Comparison of ENCODE assay signal across 8 cellular contexts in the genomic region with DNA sequence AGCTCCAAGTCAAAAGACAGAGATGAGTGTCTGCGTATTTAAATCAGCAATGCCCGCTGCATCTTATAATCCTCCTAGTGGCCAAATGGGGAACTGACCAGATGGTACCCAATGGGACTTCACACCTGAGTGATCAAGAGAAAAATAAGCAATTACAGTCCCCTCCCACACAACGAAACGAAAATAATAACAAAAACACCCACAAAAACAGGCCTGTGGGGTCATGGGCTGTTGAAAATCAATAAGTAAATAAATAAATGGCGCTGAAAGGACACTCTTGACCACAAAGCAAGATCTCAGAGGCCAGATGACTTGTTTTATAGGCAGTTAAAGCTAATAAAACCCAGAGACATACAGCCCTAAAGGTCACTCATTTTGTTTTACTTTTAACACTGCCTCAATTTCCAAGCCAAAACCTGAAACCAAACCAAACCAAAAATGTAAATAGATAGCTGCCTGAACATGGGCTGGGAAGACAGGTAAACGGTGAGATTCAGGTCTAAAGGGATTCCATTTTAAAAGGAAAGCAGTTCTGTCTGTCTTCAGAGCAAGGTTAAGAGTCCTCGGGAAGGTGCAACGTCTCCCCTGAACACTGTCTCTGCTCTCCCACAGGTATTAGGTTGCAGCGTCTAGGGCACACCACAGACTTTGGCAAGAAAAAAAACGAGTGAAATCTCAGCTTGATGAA. TPM values are rescaled to one million over a fixed set of nuclear protein-coding genes. Genes with fewer than 3 reads are reported as not detected.
DNase-seq lines count a peak whose midpoint lies in the region; ATAC-seq lines count a peak whose summit lies in the region.

No MANE protein-coding gene starts in this region.

- peaks cover 14% of the 10 kb centered on the region for H3K36me3 Mint-ChIP-seq in activated CD8-positive, alpha-beta T cell treated with anti-CD3 and anti-CD28 coated beads, Interleukin-2, amount 10 ng/mL, durations not matched to agents 7 days and 5 days (ENCODE audit: low read depth)
- peaks cover 13% of the 10 kb centered on the region for H3K36me3 Mint-ChIP-seq in memory B cell

- CTCF ChIA-PET in activated CD8-positive, alpha-beta T cell treated with anti-CD3 and anti-CD28 coated beads, Interleukin-2, amount 10 ng/mL, durations not matched to agents 7 days and 5 days (lab: Charles Lee): interaction anchor here (0.6 to 5.3 kb wide), 43 partner anchors 11 to 470 kb away, joined by 3 to 80 read pairs (median 5); partner anchors contain the start of genes AP1G1, ATXN1L, DHODH and IST1

- peaks cover 21% of the 10 kb centered on the region for H3K27me3 Mint-ChIP-seq in activated CD8-positive, alpha-beta T cell treated with anti-CD3 and anti-CD28 coated beads, Interleukin-2, amount 10 ng/mL, durations not matched to agents 7 days and 5 days (ENCODE audit: low read depth)
- no peaks in the 10 kb centered on the region for H3K27me3 Mint-ChIP-seq in memory B cell

- peak overlapping the region; percentile 47 for H3K27ac Mint-ChIP-seq in activated CD8-positive, alpha-beta T cell treated with anti-CD3 and anti-CD28 coated beads, Interleukin-2, amount 10 ng/mL, durations not matched to agents 7 days and 5 days
- peak overlapping the region; percentile 96 for H3K27ac Mint-ChIP-seq in memory B cell

- no peak overlapping the region for H2AFZ ChIP-seq in ACC112 (ENCODE audit: low read length, unreplicated experiment)

- POLR2A ChIA-PET in activated CD8-positive, alpha-beta T cell treated with anti-CD3 and anti-CD28 coated beads, Interleukin-2, amount 10 ng/mL, durations not matched to agents 7 days and 5 days (lab: Charles Lee): interaction anchor here (0.5 to 4.4 kb wide), 11 partner anchors 10 to 206 kb away, joined by 3 to 42 read pairs (median 5); partner anchors contain the start of genes AP1G1, ATXN1L and IST1

- peaks cover 3% of the 10 kb centered on the region; the same call in 1 of the 2 replicates for H3K36me3 ChIP-seq in ACC112 (ENCODE audit: insufficient read depth, low read length)

- peaks cover 48% of the 10 kb centered on the region for H3K4me1 Mint-ChIP-seq in activated CD8-positive, alpha-beta T cell treated with anti-CD3 and anti-CD28 coated beads, Interleukin-2, amount 10 ng/mL, durations not matched to agents 7 days and 5 days (ENCODE audit: low read depth)
- H3K4me1 Mint-ChIP-seq in memory B cell: peaks cover 34% of the 10 kb centered on the region

- H3K4me3 Mint-ChIP-seq in activated CD8-positive, alpha-beta T cell treated with anti-CD3 and anti-CD28 coated beads, Interleukin-2, amount 10 ng/mL, durations not matched to agents 7 days and 5 days: peak overlapping the region; percentile 74
- peak overlapping the region; percentile 92 for H3K4me3 Mint-ChIP-seq in memory B cell

- DNase-seq in NCI-H748 treated with DMSO at 0.1 percent for 48 hours (lab: John Stamatoyannopoulos, UW) (peak; percentile 64), memory B cell (ENCODE audit: low spot score in 2 of 2) (peak; percentile 81 to 93)
- DNase-seq in activated CD8-positive, alpha-beta T cell treated with anti-CD3 and anti-CD28 coated beads, Interleukin-2, amount 10 ng/mL, durations not matched to agents 7 days and 5 days: peak; percentile 90
- peak; percentile 57 for DNase-seq in effector CD8-positive, alpha-beta T cell (lab: John Stamatoyannopoulos, UW)
- peak; percentile 65 for DNase-seq in stimulated activated CD8-positive, alpha-beta memory T cell treated with anti-CD3 and anti-CD28 coated beads, Interleukin-15, amount 100 ng/mL, for 1 hour (ENCODE audit: low read depth)

- H3K27ac ChIP-seq in ACC112 (ENCODE audit: low read depth, low read length): no peak overlapping the region

- ATAC-seq in GM18517 (IDR thresholded peaks at IDR 0.05; ENCODE audit: unreplicated experiment): peak; percentile 59
- ATAC-seq in HG03342 (IDR thresholded peaks at IDR 0.05; ENCODE audit: unreplicated experiment): peak; percentile 43
- peak; percentile 49 for ATAC-seq in activated CD8-positive, alpha-beta T cell treated with anti-CD3 and anti-CD28 coated beads, Interleukin-2, amount 10 ng/mL, durations not matched to agents 7 days and 5 days
- peak; percentile 53 for ATAC-seq in memory B cell (ENCODE audit: low read depth)

- no peaks in the 10 kb centered on the region for H3K9me3 Mint-ChIP-seq in activated CD8-positive, alpha-beta T cell treated with anti-CD3 and anti-CD28 coated beads, Interleukin-2, amount 10 ng/mL, durations not matched to agents 7 days and 5 days (ENCODE audit: insufficient read depth)
- no peaks in the 10 kb centered on the region for H3K9me3 Mint-ChIP-seq in memory B cell

- H3K4me1 ChIP-seq in ACC112 (ENCODE audit: control insufficient read depth, insufficient read depth, low read length, unreplicated experiment): peaks cover 2% of the 10 kb centered on the region

- peak overlapping the region; percentile 95 for H3K4me3 ChIP-seq in ACC112 (ENCODE audit: low read depth, low read length)

- no peaks in the 10 kb centered on the region for H3K79me2 ChIP-seq in ACC112 (ENCODE audit: control insufficient read depth, insufficient read depth, low read length, unreplicated experiment)

- H3K27me3 ChIP-seq in ACC112 (ENCODE audit: insufficient read depth, low read length): no peaks in the 10 kb centered on the region

RNA-seq across cellular contexts. Expression of gene ZNF821, which starts 1.3 kb away (rescaled TPM):
- 1 to 10 TPM; 3.7 to 4.1 TPM for total RNA-seq in activated CD8-positive, alpha-beta T cell treated with anti-CD3 and anti-CD28 coated beads, Interleukin-2, amount 10 ng/mL, durations not matched to agents 7 days and 5 days

RNA-seq across cellular contexts. Expression of gene IST1, which starts 12.7 kb away (rescaled TPM):
- 100 to 1,000 TPM; 155 to 174 TPM for total RNA-seq in activated CD8-positive, alpha-beta T cell treated with anti-CD3 and anti-CD28 coated beads, Interleukin-2, amount 10 ng/mL, durations not matched to agents 7 days and 5 days

RNA-seq across cellular contexts. Expression of gene ATXN1L, which starts 36.9 kb away (rescaled TPM):
- 10 to 100 TPM; 20.3 to 22.6 TPM for total RNA-seq in activated CD8-positive, alpha-beta T cell treated with anti-CD3 and anti-CD28 coated beads, Interleukin-2, amount 10 ng/mL, durations not matched to agents 7 days and 5 days
